In genomic region chr12:38906482-38907170, GRCh38 we compare ENCODE assay signal across 8 cellular contexts. TPM values are rescaled to one million over a fixed set of nuclear protein-coding genes. Genes with fewer than 3 reads are reported as not detected.
DNase-seq lines count a peak whose midpoint lies in the region; ATAC-seq and TF ChIP-seq lines count a peak whose summit lies in the region.

No MANE protein-coding gene starts in this region.

- ATAC-seq in GM21576 (IDR thresholded peaks at IDR 0.05; ENCODE audit: unreplicated experiment): peak; percentile 54

- TF ChIP-seq CTCF in right atrium auricular region (IDR thresholded peaks at IDR 0.05) (peak; percentile 83 to 97), prostate gland (IDR thresholded peaks at IDR 0.05) (peak; percentile 61 to 76 (median 70)), uterus (IDR thresholded peaks at IDR 0.05) (peak; percentile 79 to 89 (median 86))

- DNase-seq in G401 (ENCODE audit: low spot score): peak; percentile 35
- peak; percentile 68 for DNase-seq in HuH-7.5 (ENCODE audit: low spot score)
- DNase-seq in SW480 (ENCODE audit: low spot score): peak; percentile 64
- DNase-seq in amygdala (lab: John Stamatoyannopoulos, UW): peak in 54 of 56 donors; percentile 11 to 83 (median 58)
- DNase-seq in right atrium auricular region (ENCODE audit: low spot score): peak; percentile 87
- peak; percentile 66 for DNase-seq in prostate gland (ENCODE audit: low spot score)
- DNase-seq in uterus: peak; percentile 84 to 86

- H3K4me3 ChIP-seq in right atrium auricular region (peak overlapping the region; percentile 74), prostate gland (peak overlapping the region; percentile 40 to 44), uterus (peak overlapping the region; percentile 49 to 56)

- H3K36me3 ChIP-seq in right atrium auricular region: no peaks in the 10 kb centered on the region
- no peaks in the 10 kb centered on the region for H3K36me3 ChIP-seq in prostate gland
- H3K36me3 ChIP-seq in uterus: no peaks in the 10 kb centered on the region

- H3K9me3 ChIP-seq in right atrium auricular region (no peaks in the 10 kb centered on the region), prostate gland (no peaks in the 10 kb centered on the region), uterus (no peaks in the 10 kb centered on the region)

- no peaks in the 10 kb centered on the region for H3K27me3 ChIP-seq in right atrium auricular region
- H3K27me3 ChIP-seq in prostate gland (replicated peaks; ENCODE audit: insufficient read depth): no peaks in the 10 kb centered on the region
- H3K27me3 ChIP-seq in uterus: no peaks in the 10 kb centered on the region

- H3K4me1 ChIP-seq in right atrium auricular region (peaks cover 0 to 20% of the 10 kb centered on the region in 2 donors), prostate gland (replicated peaks) (no peaks in the 10 kb centered on the region), uterus (no peaks in the 10 kb centered on the region)

- H3K27ac ChIP-seq in right atrium auricular region (peak overlapping the region; percentile 93 to 98), prostate gland (peak overlapping the region; percentile 79 to 84), uterus (peak overlapping the region; percentile 85 to 87)

- TF ChIP-seq POLR2A in prostate gland (IDR thresholded peaks at IDR 0.05) (no peak), uterus (IDR thresholded peaks at IDR 0.05) (peak in 1 of 2 donors; percentile 45)

- under 1% methylated on average over 36 of the region's 36 CpGs for WGBS in prostate gland

- intact Hi-C loops in prostate gland (cut with DNase I) (no loop called here), uterus (cut with DNase I; ENCODE audit: low total_unique reads) (no loop called here)

- in situ Hi-C loops in G401 (cut with HindIII; ENCODE audit: low sequenced_read_pairs): no loop called here

RNA-seq across cellular contexts. Expression of gene CPNE8, which starts 1.2 kb away (rescaled TPM):
- 12.7 and 16.1 TPM in 2 replicates for total RNA-seq in G401 (2014; rRNA removed; shearing (Covaris generic))
- total RNA-seq in right atrium auricular region (10 to 100 TPM; 33.1 to 36.2 TPM), prostate gland (1 to 10 TPM; 3.5 to 5.3 TPM), uterus (10 to 100 TPM; 11.1 to 35.2 (median 16.7) TPM)

Comparison
In these comparisons a context has a peak if more than half of its experiments do, and no peak if none do; other contexts are left out.
1. Peak in every context shown above with its lines: DNase-seq, ATAC-seq, H3K4me3 ChIP-seq and H3K27ac ChIP-seq.
2. DNase-seq: peak in every context shown above with its lines; median percentile 87 in right atrium auricular region; 85 in uterus; 68 in HuH-7.5; 66 in prostate gland; 64 in SW480; 58 in amygdala; 35 in G401.